9 cellular contexts compared by ENCODE assay signal in genomic region chr6:37501632-37502466, GRCh38. TPM values are rescaled to one million over a fixed set of nuclear protein-coding genes. Genes with fewer than 3 reads are reported as not detected.
A peak's percentile ranks its signal among the peaks of the same experiment; 100 is the strongest.
DNase-seq lines count a peak whose midpoint lies in the region; ATAC-seq and TF ChIP-seq lines count a peak whose summit lies in the region.
"Had no signal": no experiment of that assay in that cellular context is flagged by ENCODE, and none has a peak within 500 bp of the region (broad histone marks: within the 10 kb centered on the region; RNA-seq: fewer than 3 reads in every experiment).

No MANE protein-coding gene starts in this region.

- H3K36me3 ChIP-seq in CD4-positive, CD25-positive, alpha-beta regulatory T cell (ENCODE audit: control insufficient read depth, insufficient read depth, low read length), result no peaks in the 10 kb centered on the region
- H3K36me3 ChIP-seq in mucosa of descending colon (ENCODE audit: low read depth), result no peaks in the 10 kb centered on the region

- no peaks in the 10 kb centered on the region for H3K27me3 Mint-ChIP-seq in CD4-positive, CD25-positive, alpha-beta regulatory T cell
- H3K27me3 Mint-ChIP-seq in IgD-negative memory B cell, result no peaks in the 10 kb centered on the region
- H3K27me3 Mint-ChIP-seq in activated T-cell treated with anti-CD3 and anti-CD28 coated beads, Interleukin-2, amount 50 U/mL, for 4 hours (ENCODE audit: low read depth), result no peaks in the 10 kb centered on the region

- no peak for TF ChIP-seq CTCF in mucosa of descending colon (IDR thresholded peaks at IDR 0.05)

- peak overlapping the region; percentile 64 for H3K4me3 ChIP-seq in CD4-positive, CD25-positive, alpha-beta regulatory T cell (ENCODE audit: low read depth, low read length)
- no peak overlapping the region for H3K4me3 ChIP-seq in mucosa of descending colon
- H3K4me3 ChIP-seq: SK-N-MC had no signal

- H3K4me1 Mint-ChIP-seq in CD4-positive, CD25-positive, alpha-beta regulatory T cell, result peaks cover 24 to 99% (median 67%) of the 10 kb centered on the region in 4 donors
- peaks cover 36 to 62% (median 57%) of the 10 kb centered on the region in 3 donors for H3K4me1 Mint-ChIP-seq in IgD-negative memory B cell
- peaks cover 87% of the 10 kb centered on the region for H3K4me1 Mint-ChIP-seq in activated T-cell treated with anti-CD3 and anti-CD28 coated beads, Interleukin-2, amount 50 U/mL, for 4 hours (ENCODE audit: low read depth)

- peaks cover 4% of the 10 kb centered on the region for H3K36me3 Mint-ChIP-seq in CD4-positive, CD25-positive, alpha-beta regulatory T cell
- H3K36me3 Mint-ChIP-seq in IgD-negative memory B cell, result peaks cover 4% of the 10 kb centered on the region
- no peaks in the 10 kb centered on the region for H3K36me3 Mint-ChIP-seq in activated T-cell treated with anti-CD3 and anti-CD28 coated beads, Interleukin-2, amount 50 U/mL, for 4 hours (ENCODE audit: insufficient read depth)

- H3K9me3 Mint-ChIP-seq in CD4-positive, CD25-positive, alpha-beta regulatory T cell, result peaks cover 0 to 3% (median 0%) of the 10 kb centered on the region in 7 donors
- no peaks in the 10 kb centered on the region for H3K9me3 Mint-ChIP-seq in IgD-negative memory B cell
- no peaks in the 10 kb centered on the region for H3K9me3 Mint-ChIP-seq in activated T-cell treated with anti-CD3 and anti-CD28 coated beads, Interleukin-2, amount 50 U/mL, for 4 hours

- intact Hi-C loops in mucosa of descending colon (cut with DNase I, micrococcal nuclease), result no loop called here

- H3K4me1 ChIP-seq in CD4-positive, CD25-positive, alpha-beta regulatory T cell (ENCODE audit: control insufficient read depth, insufficient read depth, low read length, poor library complexity, severe bottlenecking), result peaks cover 93% of the 10 kb centered on the region
- H3K4me1 ChIP-seq in mucosa of descending colon (ENCODE audit: low read depth), result peaks cover 7% of the 10 kb centered on the region

- peak overlapping the region; percentile 99 for H3K27ac ChIP-seq in CD4-positive, CD25-positive, alpha-beta regulatory T cell (ENCODE audit: insufficient read depth, low read length, poor library complexity, severe bottlenecking)
- H3K27ac ChIP-seq: SK-N-MC had no signal

- H3K9me3 ChIP-seq in CD4-positive, CD25-positive, alpha-beta regulatory T cell (ENCODE audit: control insufficient read depth in 2 of 2, low read length in 2 of 2), result no peaks in the 10 kb centered on the region
- no peaks in the 10 kb centered on the region for H3K9me3 ChIP-seq in mucosa of descending colon

- peak overlapping the region; percentile 75 to 89 (median 81) for H3K4me3 Mint-ChIP-seq in CD4-positive, CD25-positive, alpha-beta regulatory T cell
- H3K4me3 Mint-ChIP-seq in IgD-negative memory B cell, result peak overlapping the region; percentile 59 to 87 (median 78)
- H3K4me3 Mint-ChIP-seq in activated T-cell treated with anti-CD3 and anti-CD28 coated beads, Interleukin-2, amount 50 U/mL, for 4 hours, result peak overlapping the region; percentile 31

- peak in 2 of 3 donors; percentile 68 to 82 for DNase-seq in CD4-positive, CD25-positive, alpha-beta regulatory T cell
- no peak for DNase-seq in activated T-cell treated with anti-CD3 and anti-CD28 coated beads, Interleukin-2, amount 50 U/mL, for 4 hours
- DNase-seq in mucosa of descending colon (no peak), NCI-H146 (lab: John Stamatoyannopoulos, UW) (no peak), SHP77 (lab: John Stamatoyannopoulos, UW) (no peak), foreskin melanocyte (no peak)
- DNase-seq in effector CD8-positive, alpha-beta T cell (lab: John Stamatoyannopoulos, UW), result no peak

- H3K27me3 ChIP-seq in CD4-positive, CD25-positive, alpha-beta regulatory T cell (ENCODE audit: control insufficient read depth, insufficient read depth, low read length), result no peaks in the 10 kb centered on the region

- peak overlapping the region; percentile 99 for H3K27ac Mint-ChIP-seq in CD4-positive, CD25-positive, alpha-beta regulatory T cell
- H3K27ac Mint-ChIP-seq in IgD-negative memory B cell, result peak overlapping the region; percentile 95 to 100 (median 98)

- ATAC-seq in CD4-positive, CD25-positive, alpha-beta regulatory T cell (ENCODE audit: low read depth in 2 of 2), result peak; percentile 24 to 36
- ATAC-seq in activated T-cell treated with anti-CD3 and anti-CD28 coated beads, Interleukin-2, amount 50 U/mL, for 4 hours, result no peak
- peak; percentile 14 for ATAC-seq in mucosa of descending colon

RNA-seq across cellular contexts. Expression of gene CCDC167, which starts 2.2 kb away (rescaled TPM):
- total RNA-seq in CD4-positive, CD25-positive, alpha-beta regulatory T cell, result 43.6 TPM
- 100 to 1,000 TPM; 172 to 274 (median 229) TPM for polyA plus RNA-seq in CD4-positive, CD25-positive, alpha-beta regulatory T cell
- 82.4 TPM for polyA plus RNA-seq in IgD-negative memory B cell
- 10 to 100 TPM; 49.3 to 52.2 (median 52.2) TPM for total RNA-seq in activated T-cell treated with anti-CD3 and anti-CD28 coated beads, Interleukin-2, amount 50 U/mL, for 4 hours
- total RNA-seq in mucosa of descending colon, result 10 to 100 TPM in 2 of 3 donors, 1 to 10 TPM in 1; 5.4 to 13.4 (median 12.1) TPM

Comparison
In these comparisons a context has a peak if more than half of its experiments do, and no peak if none do; other contexts are left out.
1. ATAC-seq: peak in CD4-positive, CD25-positive, alpha-beta regulatory T cell (2 of 2) and mucosa of descending colon (single experiment); none in activated T-cell treated with anti-CD3 and anti-CD28 coated beads, Interleukin-2, amount 50 U/mL, for 4 hours (0 of 2).
2. DNase-seq: peak in CD4-positive, CD25-positive, alpha-beta regulatory T cell (2 of 3); none in activated T-cell treated with anti-CD3 and anti-CD28 coated beads, Interleukin-2, amount 50 U/mL, for 4 hours (single experiment), mucosa of descending colon (0 of 3), NCI-H146 (single experiment), SHP77 (0 of 2), effector CD8-positive, alpha-beta T cell (single experiment) and foreskin melanocyte (single experiment).
3. H3K4me3 Mint-ChIP-seq: peak in every context shown above with its lines; median percentile 81 in CD4-positive, CD25-positive, alpha-beta regulatory T cell; 78 in IgD-negative memory B cell; 31 in activated T-cell treated with anti-CD3 and anti-CD28 coated beads, Interleukin-2, amount 50 U/mL, for 4 hours.